12 cellular contexts compared by ENCODE assay signal in genomic region chr17:21724216-21725006, GRCh38. TPM values are rescaled to one million over a fixed set of nuclear protein-coding genes. Genes with fewer than 3 reads are reported as not detected.
"Had no signal": no experiment of that assay in that cellular context is flagged by ENCODE, and none has a peak within 500 bp of the region (broad histone marks: within the 10 kb centered on the region; RNA-seq: fewer than 3 reads in every experiment).

No MANE protein-coding gene starts in this region.

RNA-seq across cellular contexts. Expression of gene KCNJ18, which starts 32.1 kb away (rescaled TPM):
- total RNA-seq: activated CD4-positive, alpha-beta T cell treated with anti-CD3 and anti-CD28 coated beads, Interleukin-2, amount 10 ng/mL, durations not matched to agents 24 days and 14 days; activated CD8-positive, alpha-beta memory T cell treated with anti-CD3 and anti-CD28 coated beads for 36 hours; activated CD8-positive, alpha-beta T cell treated with anti-CD3 and anti-CD28 coated beads for 36 hours; activated T-helper 1 cell treated with anti-CD3 and anti-CD28 coated beads, Interleukin-12 subunit alpha, Interleukin-12 subunit beta, Interleukin-2, Interleukin-4 antibody, amounts not matched to agents 30 ng/mL and 10 ng/mL and 1 ng/mL, durations not matched to agents 14 hours and 24 hours and 36 hours; ascending aorta; cardiac muscle cell; LHCN-M2; NCI-H460; OCI-LY7; PC-9; Right ventricle myocardium inferior; SK-MEL-5 had no signal
- polyA plus RNA-seq: cardiac muscle cell had no signal
